In the genomic region with DNA sequence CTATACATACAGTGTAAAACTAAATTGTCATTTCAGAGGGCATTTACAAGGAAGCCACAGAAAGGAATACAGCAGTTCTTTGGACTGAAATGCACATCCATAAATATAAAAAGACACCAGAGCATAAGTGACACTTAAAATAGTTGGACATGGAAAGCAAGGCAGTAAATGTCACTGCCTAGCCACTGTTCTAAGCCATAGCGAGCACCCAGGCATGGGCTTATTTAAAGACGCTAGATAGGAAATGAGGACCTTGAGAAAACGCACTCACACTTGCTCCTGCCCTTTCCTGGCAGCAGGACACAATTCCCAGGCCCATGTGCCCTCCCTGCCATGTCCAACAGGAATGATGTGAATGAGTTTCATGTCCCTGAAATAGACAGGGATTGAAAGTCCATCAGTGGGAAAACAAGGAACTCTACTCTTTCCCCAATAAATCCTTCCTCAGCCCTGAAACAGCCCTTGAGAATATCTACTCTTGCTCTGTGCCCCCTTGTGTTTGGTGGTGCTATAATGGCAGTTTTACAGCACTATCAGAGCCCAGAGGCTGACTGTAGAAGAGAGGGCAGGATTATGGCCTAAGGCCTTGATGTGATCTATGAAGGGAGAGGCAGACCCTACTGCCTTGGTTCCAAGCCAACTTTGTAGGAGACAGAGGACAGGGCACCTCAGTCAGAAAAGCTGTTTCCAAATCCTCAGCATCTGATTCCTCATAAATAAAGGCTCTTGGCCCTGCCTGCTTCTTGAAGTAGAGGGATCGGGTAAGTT, we compare ENCODE assay signal across 14 cellular contexts.
"Had no signal": no experiment of that assay in that cellular context is flagged by ENCODE, and none has a peak within 500 bp of the region (broad histone marks: within the 10 kb centered on the region; RNA-seq: fewer than 3 reads in every experiment).

No MANE protein-coding gene starts in this region.

- H3K27ac Mint-ChIP-seq: activated CD4-positive, alpha-beta memory T cell treated with anti-CD3 and anti-CD28 coated beads for 36 hours; activated naive CD4-positive, alpha-beta T cell treated with anti-CD3 and anti-CD28 coated beads, Interleukin-2, amount 10 ng/mL, durations not matched to agents 7 days and 5 days; activated T-cell treated with anti-CD3 and anti-CD28 coated beads, Interleukin-2, amount 50 U/mL, for 24 hours; immature natural killer cell; memory B cell; naive thymus-derived CD4-positive, alpha-beta T cell; stimulated activated naive B cell treated with anti-CD40 and anti-IgM and Interleukin-4, amounts not matched to agents 10 μg/mL and 1 μg/mL and 100 μg/mL, for 72 hours had no signal

- H3K27me3 ChIP-seq: thyroid gland had no signal

- H3K27ac ChIP-seq: foreskin keratinocyte, thyroid gland, VCaP had no signal

- DNase-seq: activated CD4-positive, alpha-beta memory T cell treated with anti-CD3 and anti-CD28 coated beads for 36 hours; activated naive CD4-positive, alpha-beta T cell treated with anti-CD3 and anti-CD28 coated beads, Interleukin-2, amount 10 ng/mL, durations not matched to agents 7 days and 5 days; activated T-cell treated with anti-CD3 and anti-CD28 coated beads, Interleukin-2, amount 50 U/mL, for 24 hours; effector CD8-positive, alpha-beta T cell; foreskin keratinocyte; immature natural killer cell; naive thymus-derived CD4-positive, alpha-beta T cell; stimulated activated CD4-positive, alpha-beta T cell treated with anti-CD3 and anti-CD28 coated beads, Interleukin-4, amount 100 ng/mL, for 1 hour; stimulated activated naive B cell treated with anti-CD40 and anti-IgM and Interleukin-4, amounts not matched to agents 10 μg/mL and 1 μg/mL and 100 μg/mL, for 72 hours; thyroid gland had no signal

- H3K36me3 ChIP-seq: thyroid gland had no signal

- H3K9me3 Mint-ChIP-seq: activated CD4-positive, alpha-beta memory T cell treated with anti-CD3 and anti-CD28 coated beads for 36 hours; activated naive CD4-positive, alpha-beta T cell treated with anti-CD3 and anti-CD28 coated beads, Interleukin-2, amount 10 ng/mL, durations not matched to agents 7 days and 5 days; activated T-cell treated with anti-CD3 and anti-CD28 coated beads, Interleukin-2, amount 50 U/mL, for 24 hours; central memory CD8-positive, alpha-beta T cell; immature natural killer cell; memory B cell had no signal

- ATAC-seq: foreskin keratinocyte; naive thymus-derived CD4-positive, alpha-beta T cell; stimulated activated naive B cell treated with anti-CD40 and anti-IgM and Interleukin-4, amounts not matched to agents 10 μg/mL and 1 μg/mL and 100 μg/mL, for 72 hours had no signal

- H3K4me3 ChIP-seq: mucosa of descending colon, thyroid gland had no signal

- H3K36me3 Mint-ChIP-seq: activated CD4-positive, alpha-beta memory T cell treated with anti-CD3 and anti-CD28 coated beads for 36 hours; activated naive CD4-positive, alpha-beta T cell treated with anti-CD3 and anti-CD28 coated beads, Interleukin-2, amount 10 ng/mL, durations not matched to agents 7 days and 5 days; immature natural killer cell; memory B cell; naive thymus-derived CD4-positive, alpha-beta T cell; stimulated activated naive B cell treated with anti-CD40 and anti-IgM and Interleukin-4, amounts not matched to agents 10 μg/mL and 1 μg/mL and 100 μg/mL, for 72 hours had no signal

- H3K4me1 ChIP-seq: foreskin keratinocyte, thyroid gland had no signal

- H3K9me3 ChIP-seq: mucosa of descending colon, thyroid gland had no signal
